In the genomic region with DNA sequence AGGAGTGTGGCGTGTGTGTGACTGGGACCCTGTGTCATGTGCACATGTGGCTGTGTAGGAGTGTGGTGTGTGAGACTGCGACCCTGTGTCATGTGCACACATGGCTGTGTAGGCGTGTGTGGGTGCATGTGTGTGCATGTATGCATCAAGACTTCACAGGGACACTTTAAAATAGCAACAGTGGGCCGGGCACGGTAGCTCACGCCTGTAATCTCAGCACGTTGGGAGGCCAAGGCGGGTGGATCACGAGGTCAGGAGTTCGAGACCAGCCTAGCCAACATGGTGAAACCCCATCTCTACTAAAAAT, we compare ENCODE assay signal across 13 cellular contexts. TPM values are rescaled to one million over a fixed set of nuclear protein-coding genes. Genes with fewer than 3 reads are reported as not detected.
"Had no signal": no experiment of that assay in that cellular context is flagged by ENCODE, and none has a peak within 500 bp of the region (broad histone marks: within the 10 kb centered on the region; RNA-seq: fewer than 3 reads in every experiment).

No MANE protein-coding gene starts in this region.

RNA-seq across cellular contexts. Expression of gene UTS2R, which starts 10.1 kb away (rescaled TPM):
- total RNA-seq: aorta, dermis blood vessel endothelial cell, frontal cortex, left lung, lung microvascular endothelial cell, ovary, prostate gland, subcutaneous adipose tissue had no signal
- polyA plus RNA-seq: aorta, hepatocyte, immature natural killer cell, ovary had no signal

RNA-seq across cellular contexts. Expression of gene TEX19, which starts 22.6 kb away (rescaled TPM):
- total RNA-seq: aorta, dermis blood vessel endothelial cell, frontal cortex, hepatocyte, left lung, lung microvascular endothelial cell, natural killer cell, ovary, subcutaneous adipose tissue, upper lobe of left lung had no signal
- polyA plus RNA-seq: adipose tissue, aorta, hepatocyte, immature natural killer cell, ovary had no signal
